Comparison of ENCODE assay signal across 18 cellular contexts in the genomic region with DNA sequence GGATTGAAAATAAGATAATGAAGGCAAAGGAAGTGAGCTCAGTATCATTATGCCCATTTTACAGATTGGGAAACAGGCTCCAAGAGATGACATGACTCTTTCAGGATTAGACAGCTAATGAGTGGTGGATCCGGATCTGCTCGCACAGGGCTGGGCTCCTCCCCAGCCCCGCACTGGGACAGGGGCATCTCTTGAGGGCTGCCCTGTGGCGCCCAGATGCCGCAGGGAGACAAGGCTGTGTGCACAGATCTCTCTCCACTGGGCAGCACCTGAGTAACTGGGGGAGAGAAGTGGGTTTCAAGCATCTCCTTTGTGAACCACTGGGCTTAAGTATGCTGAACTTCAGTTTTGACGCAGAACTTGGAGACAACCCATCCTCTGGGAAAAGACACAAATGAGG. TPM values are rescaled to one million over a fixed set of nuclear protein-coding genes. Genes with fewer than 3 reads are reported as not detected.
DNase-seq lines count a peak whose midpoint lies in the region; ATAC-seq and TF ChIP-seq lines count a peak whose summit lies in the region.
"Had no signal": no experiment of that assay in that cellular context is flagged by ENCODE, and none has a peak within 500 bp of the region (broad histone marks: within the 10 kb centered on the region; RNA-seq: fewer than 3 reads in every experiment).

No MANE protein-coding gene starts in this region.

- H3K9me3 Mint-ChIP-seq in chondrocyte (ENCODE audit: low read depth) (peaks cover 31% of the 10 kb centered on the region), nephron (peaks cover 36% of the 10 kb centered on the region), Calu3 (ENCODE audit: low read depth, unreplicated experiment) (peaks cover 15% of the 10 kb centered on the region)

- no peak for DNase-seq in GM23248
- DNase-seq in chondrocyte (ENCODE audit: low spot score): peak; percentile 63
- DNase-seq in Calu3: no peak
- no peak for DNase-seq in activated CD4-positive, alpha-beta T cell treated with anti-CD3 and anti-CD28 coated beads for 1 hour
- DNase-seq: COR-L47, DMS53, KG1, NCI-H1092, NCI-H226, NCI-H69, SHP77 treated with DMSO at 0.1 percent for 48 hours had no signal

- no peak overlapping the region for H3K27ac Mint-ChIP-seq in chondrocyte (ENCODE audit: unreplicated experiment)
- peak overlapping the region in 2 of 3 experiments; percentile 48 to 97 for H3K27ac Mint-ChIP-seq in nephron
- H3K27ac Mint-ChIP-seq in Calu3 (ENCODE audit: unreplicated experiment): no peak overlapping the region
- H3K27ac Mint-ChIP-seq: CD14-positive monocyte had no signal

- H3K27ac ChIP-seq in GM23248 (peak overlapping the region; percentile 25), subcutaneous abdominal adipose tissue (ENCODE audit: low read depth, low read length) (peak overlapping the region; percentile 83)
- H3K27ac ChIP-seq: HL-60, Peyer's patch had no signal

- H3K9ac ChIP-seq in GM23248 (peak overlapping the region; percentile 67; the same call in 1 of the 2 replicates), subcutaneous abdominal adipose tissue (ENCODE audit: low read length in 5 of 5) (peak overlapping the region in 1 of 5 donors; percentile 35)

- H3K9me3 ChIP-seq in GM23248 (ENCODE audit: low read depth) (no peaks in the 10 kb centered on the region), subcutaneous abdominal adipose tissue (ENCODE audit: control insufficient read depth in 5 of 5, low read length in 5 of 5) (peaks cover 0 to 3% (median 0%) of the 10 kb centered on the region in 5 donors)

- H3K27me3 Mint-ChIP-seq in chondrocyte (ENCODE audit: low read depth) (no peaks in the 10 kb centered on the region), nephron (ENCODE audit: low read depth) (peaks cover 9% of the 10 kb centered on the region), Calu3 (ENCODE audit: unreplicated experiment) (no peaks in the 10 kb centered on the region)

- H3K36me3 Mint-ChIP-seq in chondrocyte (ENCODE audit: low read depth): no peaks in the 10 kb centered on the region
- peaks cover 4% of the 10 kb centered on the region for H3K36me3 Mint-ChIP-seq in nephron (ENCODE audit: low read depth)
- no peaks in the 10 kb centered on the region for H3K36me3 Mint-ChIP-seq in Calu3 (ENCODE audit: insufficient read depth, unreplicated experiment)
- H3K36me3 Mint-ChIP-seq: CD14-positive monocyte had no signal

- H3K27me3 ChIP-seq in GM23248 (replicated peaks; ENCODE audit: insufficient read depth) (no peaks in the 10 kb centered on the region), subcutaneous abdominal adipose tissue (ENCODE audit: control insufficient read depth in 5 of 5, insufficient read depth in 4 of 5, low read length in 5 of 5) (no peaks in the 10 kb centered on the region)
- H3K27me3 ChIP-seq: Peyer's patch had no signal

- H3K9me2 ChIP-seq in GM23248 (ENCODE audit: insufficient read depth): no peaks in the 10 kb centered on the region

- H4K20me1 ChIP-seq in GM23248 (ENCODE audit: insufficient read depth): no peaks in the 10 kb centered on the region

- H3K4me3 Mint-ChIP-seq in chondrocyte (ENCODE audit: unreplicated experiment) (no peak overlapping the region), nephron (no peak overlapping the region), Calu3 (ENCODE audit: low read depth, unreplicated experiment) (no peak overlapping the region)
- H3K4me3 Mint-ChIP-seq: CD14-positive monocyte had no signal

- CTCF ChIA-PET in Calu3 (lab: Charles Lee): no interaction called here

- H3K4me1 ChIP-seq in GM23248 (ENCODE audit: insufficient read depth): peaks cover 44% of the 10 kb centered on the region
- peaks cover 12 to 68% (median 59%) of the 10 kb centered on the region in 5 donors for H3K4me1 ChIP-seq in subcutaneous abdominal adipose tissue (ENCODE audit: control insufficient read depth in 5 of 5, insufficient read depth in 5 of 5, low read length in 5 of 5)
- H3K4me1 ChIP-seq: Peyer's patch had no signal

- no peak overlapping the region for H2AFZ ChIP-seq in GM23248

- intact Hi-C loops in Calu3 (cut with micrococcal nuclease; ENCODE audit: unreplicated experiment): no loop called here

- peaks cover 44% of the 10 kb centered on the region for H3F3A ChIP-seq in GM23248 (ENCODE audit: insufficient read depth)

- H3K36me3 ChIP-seq in GM23248 (ENCODE audit: low read depth) (no peaks in the 10 kb centered on the region), subcutaneous abdominal adipose tissue (ENCODE audit: control insufficient read depth in 5 of 5, insufficient read depth in 5 of 5, low read length in 5 of 5) (no peaks in the 10 kb centered on the region)
- H3K36me3 ChIP-seq: Peyer's patch had no signal

- WGBS in GM23248 (ENCODE audit: low coverage in 1 of 2, low lambda C conversion rate in 2 of 2, missing lambda C conversion rate in 2 of 2), 2 experiments: 96 to 98% methylated on average over 6 of the region's 6 CpGs

- H3K4me3 ChIP-seq in GM23248 (no peak overlapping the region), subcutaneous abdominal adipose tissue (ENCODE audit: low read depth in 1 of 5, low read length in 5 of 5) (no peak overlapping the region)
- H3K4me3 ChIP-seq: Peyer's patch had no signal

- H3K4me1 Mint-ChIP-seq in chondrocyte (ENCODE audit: low read depth) (peaks cover 41% of the 10 kb centered on the region), nephron (peaks cover 64% of the 10 kb centered on the region), Calu3 (ENCODE audit: low read depth, unreplicated experiment) (no peaks in the 10 kb centered on the region)

- H3K79me2 ChIP-seq in GM23248 (ENCODE audit: insufficient read depth): peaks cover 91% of the 10 kb centered on the region

- H3K4me2 ChIP-seq in GM23248 (ENCODE audit: unreplicated experiment): no peak overlapping the region

- no peak for ATAC-seq in GM19035 (IDR thresholded peaks at IDR 0.05; ENCODE audit: unreplicated experiment)
- no peak for ATAC-seq in HG02970 (IDR thresholded peaks at IDR 0.05; ENCODE audit: low FRiP score, unreplicated experiment)

- BruUV-seq in Calu3 (replicated peaks; lab: Mats Ljungman, UMichigan): no TSS peak

- TF ChIP-seq CTCF in chondrocyte (IDR thresholded peaks at IDR 0.05) (no peak), nephron (IDR thresholded peaks at IDR 0.05; ENCODE audit: unreplicated experiment in 3 of 3) (no peak), Calu3 (IDR thresholded peaks at IDR 0.05; ENCODE audit: unreplicated experiment) (no peak)

- in situ Hi-C loops in GM23248 (cut with MboI): no loop called here

RNA-seq across cellular contexts. Expression of gene ADAMTS2, which starts 43.9 kb away (rescaled TPM):
- total RNA-seq in GM23248 (2014; rRNA removed; shearing (Covaris generic)): 132 and 141 TPM in 2 replicates
- 61.3 and 62.0 TPM in 2 replicates for polyA plus RNA-seq in GM23248 (2016; fragmentation: Nextera tagmentation; extraction: Ambion mirVana)
- total RNA-seq in chondrocyte: 17.9 to 93.2 TPM (median 91.2 TPM) in 3 replicates
- total RNA-seq in Calu3 (2022): not detected in 2 replicates

Comparison
In these comparisons a context has a peak if more than half of its experiments do, and no peak if none do; other contexts are left out.
1. H3K27ac Mint-ChIP-seq: peak in nephron (2 of 3); none in chondrocyte (single experiment) and Calu3 (single experiment).
2. RNA of gene ADAMTS2, which starts 43.9 kb away (total RNA-seq): 132 to 141 TPM in GM23248 and 17.9 to 93.2 TPM in chondrocyte; not detected in Calu3; every median in the first group is over 10 times any median in the second.